18 cellular contexts compared by ENCODE assay signal in genomic region chr4:8377103-8378075, GRCh38.
A peak's percentile ranks its signal among the peaks of the same experiment; 100 is the strongest.
DNase-seq lines count a peak whose midpoint lies in the region; ATAC-seq and TF ChIP-seq lines count a peak whose summit lies in the region.
"Had no signal": no experiment of that assay in that cellular context is flagged by ENCODE, and none has a peak within 500 bp of the region (broad histone marks: within the 10 kb centered on the region; RNA-seq: fewer than 3 reads in every experiment).

No MANE protein-coding gene starts in this region.

- no peaks in the 10 kb centered on the region for H3K9me3 ChIP-seq in heart right ventricle
- no peaks in the 10 kb centered on the region for H3K9me3 ChIP-seq in left lung
- no peaks in the 10 kb centered on the region for H3K9me3 ChIP-seq in upper lobe of right lung
- H3K9me3 ChIP-seq: A549 had no signal

- WGBS in heart right ventricle, 2 donors = 93% methylated on average over 39 of the region's 39 CpGs

- H3K27ac ChIP-seq in heart right ventricle (peak overlapping the region in 1 of 10 donors; percentile 92), left lung (no peak overlapping the region), upper lobe of right lung (no peak overlapping the region)
- H3K27ac ChIP-seq: A549, GM23248, PC-9 had no signal

- peaks cover 0 to 63% (median 0%) of the 10 kb centered on the region in 9 donors for H3K36me3 ChIP-seq in heart right ventricle
- H3K36me3 ChIP-seq in left lung = peaks cover 0 to 59% of the 10 kb centered on the region in 2 donors
- H3K36me3 ChIP-seq in upper lobe of right lung = no peaks in the 10 kb centered on the region
- no peaks in the 10 kb centered on the region for H3K36me3 ChIP-seq in H7 (replicated peaks; ENCODE audit: control insufficient read depth, insufficient read depth, low read length)

- ATAC-seq in heart right ventricle (no peak), left lung (no peak), upper lobe of right lung (no peak), GM21360 (IDR thresholded peaks at IDR 0.05; ENCODE audit: unreplicated experiment) (no peak)
- ATAC-seq: A549 had no signal

- H3K4me3 ChIP-seq in heart right ventricle (no peak overlapping the region), left lung (no peak overlapping the region), upper lobe of right lung (no peak overlapping the region), H7 (ENCODE audit: insufficient read depth, low read depth, low read length) (no peak overlapping the region)
- H3K4me3 ChIP-seq: A549, GM23248, PC-9 had no signal

- H3K4me1 ChIP-seq in heart right ventricle (peaks cover 0 to 31% (median 17%) of the 10 kb centered on the region in 9 donors), left lung (no peaks in the 10 kb centered on the region), upper lobe of right lung (no peaks in the 10 kb centered on the region)
- H3K4me1 ChIP-seq: A549 had no signal

- intact Hi-C loops in cardiac septum (cut with DNase I) = no loop called here
- intact Hi-C loops in heart right ventricle (cut with DNase I) = no loop called here
- intact Hi-C loops in left lung (cut with DNase I) = no loop called here
- intact Hi-C loops in upper lobe of right lung (cut with DNase I) = no loop called here

- peak; percentile 60 for DNase-seq in cardiac septum (ENCODE audit: low spot score)
- DNase-seq in heart right ventricle = no peak
- peak; percentile 0 for DNase-seq in RPMI8226
- peak; percentile 19 to 68 for DNase-seq in left lung
- DNase-seq in upper lobe of right lung = peak; percentile 51
- no peak for DNase-seq in central memory CD4-positive, alpha-beta T cell
- DNase-seq in H7 = no peak
- DNase-seq: Calu3; CD4-positive, alpha-beta T cell; DMS79 treated with DMSO at 0.1 percent for 48 hours; GDM1; GM23248; Kasumi-1; NCI-H187 treated with DMSO at 0.1 percent for 48 hours; NCI-H446; PC-9 had no signal

- H3K27me3 ChIP-seq in heart right ventricle (no peaks in the 10 kb centered on the region), left lung (no peaks in the 10 kb centered on the region), upper lobe of right lung (no peaks in the 10 kb centered on the region), H7 (ENCODE audit: control insufficient read depth, insufficient read depth, low read length) (no peaks in the 10 kb centered on the region)

- TF ChIP-seq CTCF in heart right ventricle (IDR thresholded peaks at IDR 0.05) = no peak
- TF ChIP-seq CTCF in left lung (IDR thresholded peaks at IDR 0.05) = no peak
- TF ChIP-seq CTCF in upper lobe of right lung (IDR thresholded peaks at IDR 0.05) = no peak

Comparison
In these comparisons a context has a peak if more than half of its experiments do, and no peak if none do; other contexts are left out.
1. DNase-seq: peak in cardiac septum (single experiment), RPMI8226 (single experiment), left lung (2 of 2) and upper lobe of right lung (single experiment); none in heart right ventricle (0 of 2), central memory CD4-positive, alpha-beta T cell (single experiment) and H7 (single experiment).